2 cellular contexts compared by ENCODE assay signal in genomic region chr1:23344987-23345472, GRCh38.
TF ChIP-seq lines count a peak whose summit lies in the region.

No MANE protein-coding gene starts in this region.

TF ChIP-seq in IMR-90, 13 proteins besides CTCF, POLR2A, EP300 and RAD21:
- TF ChIP-seq RFX5 (IDR thresholded peaks at IDR 0.05; ENCODE audit: low read depth, low read length) (no peak), MXI1 (IDR thresholded peaks at IDR 0.05; ENCODE audit: borderline replicate concordance, low read depth, low read length) (no peak), NFE2L2 (IDR thresholded peaks at IDR 0.05; ENCODE audit: low read depth, low read length) (no peak), RCOR1 (IDR thresholded peaks at IDR 0.05; ENCODE audit: insufficient replicate concordance, low read length) (no peak), CHD1 (IDR thresholded peaks at IDR 0.05; ENCODE audit: low read depth, low read length) (no peak), MAFK (IDR thresholded peaks at IDR 0.05; ENCODE audit: low read depth, low read length) (no peak), CEBPB (IDR thresholded peaks at IDR 0.05; ENCODE audit: low read depth, low read length) (no peak), SMC3 (IDR thresholded peaks at IDR 0.05; ENCODE audit: low read depth, low read length) (no peak), BHLHE40 (IDR thresholded peaks at IDR 0.05; ENCODE audit: low read depth, low read length) (no peak), FOS (IDR thresholded peaks at IDR 0.05; ENCODE audit: low read depth, low read length) (no peak), ELK1 (IDR thresholded peaks at IDR 0.05; ENCODE audit: borderline replicate concordance, low read depth, low read length) (no peak), MAZ (IDR thresholded peaks at IDR 0.05; ENCODE audit: borderline replicate concordance, low read depth, low read length) (no peak)
- TF ChIP-seq, protein P1, sequence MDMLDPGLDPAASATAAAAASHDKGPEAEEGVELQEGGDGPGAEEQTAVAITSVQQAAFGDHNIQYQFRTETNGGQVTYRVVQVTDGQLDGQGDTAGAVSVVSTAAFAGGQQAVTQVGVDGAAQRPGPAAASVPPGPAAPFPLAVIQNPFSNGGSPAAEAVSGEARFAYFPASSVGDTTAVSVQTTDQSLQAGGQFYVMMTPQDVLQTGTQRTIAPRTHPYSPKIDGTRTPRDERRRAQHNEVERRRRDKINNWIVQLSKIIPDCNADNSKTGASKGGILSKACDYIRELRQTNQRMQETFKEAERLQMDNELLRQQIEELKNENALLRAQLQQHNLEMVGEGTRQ (IDR thresholded peaks at IDR 0.05; ENCODE audit: low read depth, low read length), result no peak

TF ChIP-seq in HepG2, 621 proteins besides CTCF, POLR2A, EP300 and RAD21:
- TF ChIP-seq ATF2 (CRISPR knock-in tag; IDR thresholded peaks at IDR 0.05) (0 out of 2 replicates have a peak, but pooled peaks have one; percentile 2), ZNF12 (CRISPR knock-in tag; IDR thresholded peaks at IDR 0.05) (0 out of 2 replicates have a peak, but pooled peaks have one; percentile 2), ZNF576 (CRISPR knock-in tag; IDR thresholded peaks at IDR 0.05) (0 out of 2 replicates have a peak, but pooled peaks have one; percentile 5), GLI4 (CRISPR knock-in tag; IDR thresholded peaks at IDR 0.05; ENCODE audit: borderline replicate concordance) (no peak), TRAFD1 (CRISPR knock-in tag; IDR thresholded peaks at IDR 0.05; ENCODE audit: borderline replicate concordance) (0 out of 2 replicates have a peak, but pooled peaks have one; percentile 9), ZNF282 (IDR thresholded peaks at IDR 0.05; ENCODE audit: partially characterized antibody) (no peak), ZNF75D (CRISPR knock-in tag; IDR thresholded peaks at IDR 0.05; ENCODE audit: borderline replicate concordance) (peak; percentile 75), MTF2 (CRISPR knock-in tag; IDR thresholded peaks at IDR 0.05; ENCODE audit: borderline replicate concordance) (peak; percentile 23; the same call in 1 of the 2 replicates), PHB2 (IDR thresholded peaks at IDR 0.05; ENCODE audit: partially characterized antibody) (no peak)
- TF ChIP-seq, protein P2, sequence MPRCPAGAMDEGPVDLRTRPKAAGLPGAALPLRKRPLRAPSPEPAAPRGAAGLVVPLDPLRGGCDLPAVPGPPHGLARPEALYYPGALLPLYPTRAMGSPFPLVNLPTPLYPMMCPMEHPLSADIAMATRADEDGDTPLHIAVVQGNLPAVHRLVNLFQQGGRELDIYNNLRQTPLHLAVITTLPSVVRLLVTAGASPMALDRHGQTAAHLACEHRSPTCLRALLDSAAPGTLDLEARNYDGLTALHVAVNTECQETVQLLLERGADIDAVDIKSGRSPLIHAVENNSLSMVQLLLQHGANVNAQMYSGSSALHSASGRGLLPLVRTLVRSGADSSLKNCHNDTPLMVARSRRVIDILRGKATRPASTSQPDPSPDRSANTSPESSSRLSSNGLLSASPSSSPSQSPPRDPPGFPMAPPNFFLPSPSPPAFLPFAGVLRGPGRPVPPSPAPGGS (CRISPR knock-in tag; IDR thresholded peaks at IDR 0.05), result no peak
